1 cellular context compared by ENCODE assay signal in the genomic region with DNA sequence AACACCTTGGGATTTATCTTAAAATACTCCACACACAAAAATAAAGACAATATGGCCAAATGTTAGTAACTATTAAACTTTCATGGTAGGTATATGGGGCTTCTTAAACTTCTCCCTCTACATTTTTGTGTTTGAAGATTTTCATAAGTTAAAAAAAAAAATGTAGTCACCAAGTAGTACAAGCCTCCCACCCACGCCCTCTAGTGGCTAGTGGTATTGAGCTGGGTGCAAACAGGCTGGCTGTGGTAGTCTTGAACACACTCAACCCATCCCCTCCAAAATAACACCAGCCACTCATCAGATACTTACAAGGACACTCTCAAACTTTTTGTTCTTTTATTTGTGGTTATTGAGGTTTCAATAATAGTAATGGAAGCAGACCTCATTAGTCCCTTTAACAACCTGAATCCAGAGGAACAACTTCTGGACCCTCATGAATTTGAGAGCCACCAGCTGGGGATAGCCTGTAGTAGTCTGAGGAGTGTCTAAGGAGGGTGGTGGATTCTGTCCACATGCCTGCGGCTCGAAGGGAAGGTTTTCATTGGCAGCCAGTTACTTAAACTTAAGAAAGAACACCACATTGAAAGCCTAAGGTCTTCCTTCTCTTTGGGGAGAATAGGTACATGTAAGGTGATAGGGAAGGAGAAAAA.
TF ChIP-seq lines count a peak whose summit lies in the region.

No MANE protein-coding gene starts in this region.

TF ChIP-seq in SK-N-SH treated with all-trans-retinoic acid at 6 μM for 48 hours, 23 proteins besides CTCF, POLR2A, EP300 and RAD21 (continued from another document):
- TF ChIP-seq, protein P1, sequence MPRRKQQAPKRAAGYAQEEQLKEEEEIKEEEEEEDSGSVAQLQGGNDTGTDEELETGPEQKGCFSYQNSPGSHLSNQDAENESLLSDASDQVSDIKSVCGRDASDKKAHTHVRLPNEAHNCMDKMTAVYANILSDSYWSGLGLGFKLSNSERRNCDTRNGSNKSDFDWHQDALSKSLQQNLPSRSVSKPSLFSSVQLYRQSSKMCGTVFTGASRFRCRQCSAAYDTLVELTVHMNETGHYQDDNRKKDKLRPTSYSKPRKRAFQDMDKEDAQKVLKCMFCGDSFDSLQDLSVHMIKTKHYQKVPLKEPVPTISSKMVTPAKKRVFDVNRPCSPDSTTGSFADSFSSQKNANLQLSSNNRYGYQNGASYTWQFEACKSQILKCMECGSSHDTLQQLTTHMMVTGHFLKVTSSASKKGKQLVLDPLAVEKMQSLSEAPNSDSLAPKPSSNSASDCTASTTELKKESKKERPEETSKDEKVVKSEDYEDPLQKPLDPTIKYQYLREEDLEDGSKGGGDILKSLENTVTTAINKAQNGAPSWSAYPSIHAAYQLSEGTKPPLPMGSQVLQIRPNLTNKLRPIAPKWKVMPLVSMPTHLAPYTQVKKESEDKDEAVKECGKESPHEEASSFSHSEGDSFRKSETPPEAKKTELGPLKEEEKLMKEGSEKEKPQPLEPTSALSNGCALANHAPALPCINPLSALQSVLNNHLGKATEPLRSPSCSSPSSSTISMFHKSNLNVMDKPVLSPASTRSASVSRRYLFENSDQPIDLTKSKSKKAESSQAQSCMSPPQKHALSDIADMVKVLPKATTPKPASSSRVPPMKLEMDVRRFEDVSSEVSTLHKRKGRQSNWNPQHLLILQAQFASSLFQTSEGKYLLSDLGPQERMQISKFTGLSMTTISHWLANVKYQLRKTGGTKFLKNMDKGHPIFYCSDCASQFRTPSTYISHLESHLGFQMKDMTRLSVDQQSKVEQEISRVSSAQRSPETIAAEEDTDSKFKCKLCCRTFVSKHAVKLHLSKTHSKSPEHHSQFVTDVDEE (CRISPR knock-in tag; IDR thresholded peaks at IDR 0.05) = no peak
- TF ChIP-seq RARB (CRISPR knock-in tag; IDR thresholded peaks at IDR 0.05) (no peak), ESRRG (CRISPR knock-in tag; IDR thresholded peaks at IDR 0.05) (no peak), ZFP30 (CRISPR knock-in tag; IDR thresholded peaks at IDR 0.05) (no peak), ZFP3 (CRISPR knock-in tag; IDR thresholded peaks at IDR 0.05) (no peak), GLIS3 (CRISPR knock-in tag; IDR thresholded peaks at IDR 0.05) (no peak), OSR1 (CRISPR knock-in tag; IDR thresholded peaks at IDR 0.05) (no peak), ZC3H10 (CRISPR knock-in tag; IDR thresholded peaks at IDR 0.05) (no peak), TCF4 (CRISPR knock-in tag; IDR thresholded peaks at IDR 0.05; ENCODE audit: borderline replicate concordance) (no peak)
- TF ChIP-seq, protein P2, sequence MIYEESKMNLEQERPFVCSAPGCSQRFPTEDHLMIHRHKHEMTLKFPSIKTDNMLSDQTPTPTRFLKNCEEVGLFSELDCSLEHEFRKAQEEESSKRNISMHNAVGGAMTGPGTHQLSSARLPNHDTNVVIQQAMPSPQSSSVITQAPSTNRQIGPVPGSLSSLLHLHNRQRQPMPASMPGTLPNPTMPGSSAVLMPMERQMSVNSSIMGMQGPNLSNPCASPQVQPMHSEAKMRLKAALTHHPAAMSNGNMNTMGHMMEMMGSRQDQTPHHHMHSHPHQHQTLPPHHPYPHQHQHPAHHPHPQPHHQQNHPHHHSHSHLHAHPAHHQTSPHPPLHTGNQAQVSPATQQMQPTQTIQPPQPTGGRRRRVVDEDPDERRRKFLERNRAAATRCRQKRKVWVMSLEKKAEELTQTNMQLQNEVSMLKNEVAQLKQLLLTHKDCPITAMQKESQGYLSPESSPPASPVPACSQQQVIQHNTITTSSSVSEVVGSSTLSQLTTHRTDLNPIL (CRISPR knock-in tag; IDR thresholded peaks at IDR 0.05; ENCODE audit: low read depth) = no peak
- TF ChIP-seq, protein P3, sequence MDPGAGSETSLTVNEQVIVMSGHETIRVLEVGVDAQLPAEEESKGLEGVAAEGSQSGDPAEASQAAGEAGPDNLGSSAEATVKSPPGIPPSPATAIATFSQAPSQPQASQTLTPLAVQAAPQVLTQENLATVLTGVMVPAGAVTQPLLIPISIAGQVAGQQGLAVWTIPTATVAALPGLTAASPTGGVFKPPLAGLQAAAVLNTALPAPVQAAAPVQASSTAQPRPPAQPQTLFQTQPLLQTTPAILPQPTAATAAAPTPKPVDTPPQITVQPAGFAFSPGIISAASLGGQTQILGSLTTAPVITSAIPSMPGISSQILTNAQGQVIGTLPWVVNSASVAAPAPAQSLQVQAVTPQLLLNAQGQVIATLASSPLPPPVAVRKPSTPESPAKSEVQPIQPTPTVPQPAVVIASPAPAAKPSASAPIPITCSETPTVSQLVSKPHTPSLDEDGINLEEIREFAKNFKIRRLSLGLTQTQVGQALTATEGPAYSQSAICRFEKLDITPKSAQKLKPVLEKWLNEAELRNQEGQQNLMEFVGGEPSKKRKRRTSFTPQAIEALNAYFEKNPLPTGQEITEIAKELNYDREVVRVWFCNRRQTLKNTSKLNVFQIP (CRISPR knock-in tag; IDR thresholded peaks at IDR 0.05; ENCODE audit: borderline replicate concordance, low read depth) = no peak
TF ChIP-seq in SK-N-SH treated with all-trans-retinoic acid at 6 μM for 48 hours: peak in this region for 0.
